In the genomic region with DNA sequence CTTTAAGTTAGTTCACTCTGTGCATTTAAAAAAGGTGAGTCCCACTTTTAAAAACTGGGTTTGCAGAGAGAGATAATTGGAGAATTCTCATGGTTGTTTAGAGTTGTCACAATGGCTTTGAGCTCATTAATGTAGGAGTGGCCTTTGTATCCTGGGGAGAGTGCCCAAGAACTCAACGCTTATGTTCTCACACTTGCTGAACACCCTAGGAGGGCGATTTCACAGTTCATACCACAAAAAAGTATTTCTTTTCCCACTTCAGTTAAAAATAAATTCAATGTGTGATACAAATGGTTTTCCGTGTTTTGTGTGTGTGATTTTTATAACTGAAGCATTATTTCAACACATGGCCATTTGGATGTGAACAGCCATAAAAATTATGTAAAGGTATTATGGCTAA, we compare ENCODE assay signal across 20 cellular contexts. TPM values are rescaled to one million over a fixed set of nuclear protein-coding genes. Genes with fewer than 3 reads are reported as not detected.
DNase-seq lines count a peak whose midpoint lies in the region; ATAC-seq and TF ChIP-seq lines count a peak whose summit lies in the region.
"Had no signal": no experiment of that assay in that cellular context is flagged by ENCODE, and none has a peak within 500 bp of the region (broad histone marks: within the 10 kb centered on the region; RNA-seq: fewer than 3 reads in every experiment).

No MANE protein-coding gene starts in this region.

- CTCF ChIA-PET in A673 (lab: Charles Lee) = no interaction called here

- POLR2A ChIA-PET in A673 (lab: Charles Lee; ENCODE audit: low non-redundant PET) = no interaction called here

- intact Hi-C loops in A673 (cut with micrococcal nuclease; ENCODE audit: unreplicated experiment) (no loop called here), left lung (cut with DNase I) (no loop called here)

- ATAC-seq in left lung = peak; percentile 29

- in situ Hi-C loops in astrocyte of the cerebellum (cut with HindIII; ENCODE audit: low sequenced_read_pairs) = no loop called here

- H3K4me3 ChIP-seq in A673 (ENCODE audit: low read depth, low read length, poor library complexity, severe bottlenecking) (no peak overlapping the region), astrocyte of the cerebellum (ENCODE audit: low read depth, low read length) (no peak overlapping the region), left lung (no peak overlapping the region)
- H3K4me3 ChIP-seq: BLaER1 treated with 17β-estradiol and CSF1 and Interleukin-3, amounts not matched to agents 10 nM and 100 nM; HAP-1 had no signal

- H3K27me3 ChIP-seq in A673 (replicated peaks; ENCODE audit: insufficient read depth, low read depth, low read length, poor library complexity) (no peaks in the 10 kb centered on the region), left lung (no peaks in the 10 kb centered on the region)
- H3K27me3 ChIP-seq: BE2C; BLaER1 treated with 17β-estradiol and CSF1 and Interleukin-3, amounts not matched to agents 10 nM and 100 nM had no signal

- TF ChIP-seq CTCF in A673 (conservative IDR thresholded peaks at IDR 0.05; ENCODE audit: low read depth, low read length) (no peak), astrocyte of the cerebellum (IDR thresholded peaks at IDR 0.05; ENCODE audit: low read depth, low read length, missing control alignments) (no peak), left lung (IDR thresholded peaks at IDR 0.05) (no peak), GM20000 (IDR thresholded peaks at IDR 0.05; ENCODE audit: extremely low read depth, missing control alignments) (no peak)

- H3K9me3 ChIP-seq in A673 (ENCODE audit: low read depth, low read length, poor library complexity, severe bottlenecking) (no peaks in the 10 kb centered on the region), left lung (no peaks in the 10 kb centered on the region)
- H3K9me3 ChIP-seq: BE2C, HAP-1 had no signal

- BruUV-seq in A673 (replicated peaks; lab: Mats Ljungman, UMichigan) = no TSS peak

- H3K4me1 ChIP-seq in A673 (ENCODE audit: insufficient read depth, low read length, poor library complexity, severe bottlenecking) = peaks cover 60% of the 10 kb centered on the region
- peaks cover 0 to 3% of the 10 kb centered on the region in 2 donors for H3K4me1 ChIP-seq in left lung
- H3K4me1 ChIP-seq: BE2C had no signal

- H3K27ac ChIP-seq in A673 (ENCODE audit: low read depth, low read length, poor library complexity, severe bottlenecking) (peak overlapping the region; percentile 71), left lung (no peak overlapping the region)
- H3K27ac ChIP-seq: BLaER1 treated with 17β-estradiol and CSF1 and Interleukin-3, amounts not matched to agents 10 nM and 100 nM had no signal

- H3K36me3 ChIP-seq in A673 (ENCODE audit: insufficient read depth, low read length, poor library complexity, severe bottlenecking) (no peaks in the 10 kb centered on the region), left lung (no peaks in the 10 kb centered on the region)
- H3K36me3 ChIP-seq: BE2C; BLaER1 treated with 17β-estradiol and CSF1 and Interleukin-3, amounts not matched to agents 10 nM and 100 nM; HAP-1 had no signal

- DNase-seq in A673 (ENCODE audit: low spot score) (peak; percentile 76), astrocyte of the cerebellum (ENCODE audit: low read depth) (peak; percentile 29), left lung (no peak), superior temporal gyrus (ENCODE audit: extremely low spot score) (peak; percentile 33), nucleus accumbens (lab: John Stamatoyannopoulos, UW) (no peak), GM20000 (ENCODE audit: low spot score) (no peak)
- DNase-seq in stimulated activated CD4-positive, alpha-beta T cell treated with anti-CD3 and anti-CD28 coated beads, Interleukin-1b, Interleukin-23, amount 100 ng/mL, for 48 hours = no peak
- DNase-seq: ACHN; AML-193; BE2C; CD4-positive, alpha-beta T cell; CD8-positive, alpha-beta memory T cell; DMS 273 treated with DMSO at 0.1 percent for 48 hours; DMS79; EL; GDM1; GOT3; HFFc6 had no signal

RNA-seq across cellular contexts. Expression of gene EMCN, which starts 8.4 kb away (rescaled TPM):
- total RNA-seq in A673 (2021) (7.8 and 7.9 TPM in 2 replicates), left lung (10 to 100 TPM; 41.7 to 46.1 TPM)
- total RNA-seq: CD4-positive, alpha-beta T cell; CD8-positive, alpha-beta memory T cell had no signal

Comparison
In these comparisons a context has a peak if more than half of its experiments do, and no peak if none do; other contexts are left out.
1. DNase-seq: peak in A673 (single experiment), astrocyte of the cerebellum (single experiment) and superior temporal gyrus (single experiment); none in left lung (0 of 2), nucleus accumbens (0 of 56), stimulated activated CD4-positive, alpha-beta T cell treated with anti-CD3 and anti-CD28 coated beads, Interleukin-1b, Interleukin-23, amount 100 ng/mL, for 48 hours (single experiment) and GM20000 (single experiment).